In the genomic region with DNA sequence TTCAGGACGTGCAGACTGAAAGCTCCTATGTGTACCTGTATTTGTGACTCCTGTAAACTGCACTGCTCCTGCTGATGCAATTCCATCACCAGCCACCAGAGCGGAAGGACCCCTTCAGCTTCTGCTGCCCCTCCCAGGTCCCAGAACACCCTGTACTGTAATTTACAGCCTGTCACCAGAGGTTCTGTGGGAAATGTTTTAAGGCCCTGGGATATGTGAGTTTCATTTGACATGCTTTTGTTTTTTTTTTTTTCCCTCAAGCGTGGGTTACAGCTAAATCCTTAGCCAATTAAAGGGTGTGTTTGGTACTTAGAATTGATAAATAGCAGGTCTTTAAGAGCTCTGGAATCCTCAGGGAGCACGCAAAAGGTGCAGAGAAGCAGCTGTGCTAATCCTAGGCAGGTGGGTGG, we compare ENCODE assay signal across 8 cellular contexts.
A peak's percentile ranks its signal among the peaks of the same experiment; 100 is the strongest.
DNase-seq lines count a peak whose midpoint lies in the region; ATAC-seq, FAIRE-seq and TF ChIP-seq lines count a peak whose summit lies in the region.

No MANE protein-coding gene starts in this region.

- H3K4me1 Mint-ChIP-seq in stimulated activated effector memory CD8-positive, alpha-beta T cell treated with anti-CD3 and anti-CD28 coated beads, Interleukin-12 subunit alpha, Interleukin-12 subunit beta, amount 100 ng/mL, for 72 hours, result no peaks in the 10 kb centered on the region

- H3K4me1 ChIP-seq in KMS-11 (ENCODE audit: low read depth, poor library complexity, severe bottlenecking) (no peaks in the 10 kb centered on the region), keratinocyte (ENCODE audit: control insufficient read depth, extremely low read depth, insufficient read depth, low read length) (peaks cover 2% of the 10 kb centered on the region)

- H3K27ac Mint-ChIP-seq in stimulated activated effector memory CD8-positive, alpha-beta T cell treated with anti-CD3 and anti-CD28 coated beads, Interleukin-12 subunit alpha, Interleukin-12 subunit beta, amount 100 ng/mL, for 72 hours, result no peak overlapping the region

- H3K36me3 ChIP-seq in GM06990 (ENCODE audit: control insufficient read depth, insufficient read depth, low read length), result no peaks in the 10 kb centered on the region; the same call in 1 of the 2 replicates
- no peaks in the 10 kb centered on the region for H3K36me3 ChIP-seq in KMS-11 (ENCODE audit: insufficient read depth)
- peaks cover 12 to 27% of the 10 kb centered on the region in 2 experiments for H3K36me3 ChIP-seq in keratinocyte (ENCODE audit: control insufficient read depth in 2 of 2, extremely low read depth in 1 of 2, insufficient read depth in 2 of 2, low read length in 2 of 2)

- H3K9me1 ChIP-seq in keratinocyte (ENCODE audit: control insufficient read depth, extremely low read depth, insufficient read depth, low read length), result peaks cover 2% of the 10 kb centered on the region

- no peaks in the 10 kb centered on the region for H3K9me3 Mint-ChIP-seq in stimulated activated effector memory CD8-positive, alpha-beta T cell treated with anti-CD3 and anti-CD28 coated beads, Interleukin-12 subunit alpha, Interleukin-12 subunit beta, amount 100 ng/mL, for 72 hours

- H3K36me3 Mint-ChIP-seq in stimulated activated effector memory CD8-positive, alpha-beta T cell treated with anti-CD3 and anti-CD28 coated beads, Interleukin-12 subunit alpha, Interleukin-12 subunit beta, amount 100 ng/mL, for 72 hours, result no peaks in the 10 kb centered on the region

- H3K4me3 ChIP-seq in GM06990 (replicated peaks; ENCODE audit: low read depth, low read length), result no peak overlapping the region
- H3K4me3 ChIP-seq in KMS-11 (IDR thresholded peaks at IDR 0.05; ENCODE audit: insufficient read depth, low read depth, low read length), result no peak overlapping the region
- no peak overlapping the region for H3K4me3 ChIP-seq in keratinocyte (ENCODE audit: control insufficient read depth in 2 of 3, extremely low read depth in 1 of 3, insufficient read depth in 2 of 3, low read depth in 1 of 3, low read length in 3 of 3)

- DNase-seq in GM06990 (ENCODE audit: extremely low read depth, insufficient read length) (no peak), SHP77 treated with DMSO at 0.1 percent for 48 hours (lab: John Stamatoyannopoulos, UW) (peak; percentile 85), keratinocyte (ENCODE audit: low read depth, low spot score) (no peak), NK-92 (lab: John Stamatoyannopoulos, UW; ENCODE audit: unreplicated experiment) (no peak)
- no peak for DNase-seq in stimulated activated effector memory CD8-positive, alpha-beta T cell treated with anti-CD3 and anti-CD28 coated beads, Interleukin-12 subunit alpha, Interleukin-12 subunit beta, amount 100 ng/mL, for 72 hours (ENCODE audit: low spot score in 2 of 2)

- peak; percentile 84 for FAIRE-seq in keratinocyte (lab: Jason Lieb, UNC)

- H3K4me2 ChIP-seq in KMS-11, result no peak overlapping the region
- H3K4me2 ChIP-seq in keratinocyte (ENCODE audit: control insufficient read depth, extremely low read depth, insufficient read depth, low read depth, low read length), result no peak overlapping the region

- H3K9ac ChIP-seq in KMS-11 (no peak overlapping the region), keratinocyte (ENCODE audit: control insufficient read depth, extremely low read depth, insufficient read depth, low read length) (no peak overlapping the region)

- no peaks in the 10 kb centered on the region for H3K27me3 ChIP-seq in GM06990 (replicated peaks; ENCODE audit: control insufficient read depth, insufficient read depth, low read length)
- H3K27me3 ChIP-seq in KMS-11 (ENCODE audit: insufficient read depth, low read depth), result no peaks in the 10 kb centered on the region
- no peaks in the 10 kb centered on the region for H3K27me3 ChIP-seq in keratinocyte (ENCODE audit: control insufficient read depth, extremely low read depth, insufficient read depth, low read length)

- no peak overlapping the region for H3K27ac ChIP-seq in KMS-11
- H3K27ac ChIP-seq in keratinocyte (ENCODE audit: control insufficient read depth, insufficient read depth, low read length), result no peak overlapping the region

- H3K79me2 ChIP-seq in KMS-11 (ENCODE audit: insufficient read depth, low read depth) (no peaks in the 10 kb centered on the region), keratinocyte (ENCODE audit: control insufficient read depth, insufficient read depth, low read length) (no peaks in the 10 kb centered on the region)

- TF ChIP-seq CTCF in GM06990 (IDR thresholded peaks at IDR 0.05; ENCODE audit: insufficient read depth, low read length, poor library complexity, severe bottlenecking), result peak; percentile 73
- TF ChIP-seq CTCF in KMS-11 (conservative IDR thresholded peaks at IDR 0.05; ENCODE audit: low read depth, low read length), result peak; percentile 77
- peak; percentile 59 to 67 (median 60) for TF ChIP-seq CTCF in keratinocyte (optimal IDR thresholded peaks at IDR 0.05 in 1 of 3, IDR thresholded peaks at IDR 0.05 in 1 of 3, conservative IDR thresholded peaks at IDR 0.05 in 1 of 3; ENCODE audit: extremely low read depth in 1 of 3, insufficient read depth in 2 of 3, low read length in 3 of 3)

- dilution Hi-C loops in keratinocyte (cut with MboI; ENCODE audit: extremely low pct_ligation_motif_present, low sequenced_read_pairs), result no loop called here

- no peaks in the 10 kb centered on the region for H3K9me3 ChIP-seq in keratinocyte (ENCODE audit: control insufficient read depth, low read depth, low read length)

- peak; percentile 49 for ATAC-seq in GM21447 (IDR thresholded peaks at IDR 0.05; ENCODE audit: unreplicated experiment)
- ATAC-seq in stimulated activated effector memory CD8-positive, alpha-beta T cell treated with anti-CD3 and anti-CD28 coated beads, Interleukin-12 subunit alpha, Interleukin-12 subunit beta, amount 100 ng/mL, for 72 hours, result no peak
- no peak for ATAC-seq in activated CD4-positive, CD25-positive, alpha-beta regulatory T cell treated with anti-CD3 and anti-CD28 coated beads, Interleukin-2, amount 50 U/mL, for 24 hours

- no peak overlapping the region for H2AFZ ChIP-seq in KMS-11 (ENCODE audit: low read depth)
- no peak overlapping the region for H2AFZ ChIP-seq in keratinocyte (ENCODE audit: control insufficient read depth, low read length)

- no peaks in the 10 kb centered on the region for H4K20me1 ChIP-seq in KMS-11 (ENCODE audit: insufficient read depth)
- H4K20me1 ChIP-seq in keratinocyte (ENCODE audit: control insufficient read depth, extremely low read depth, insufficient read depth, low read length), result no peaks in the 10 kb centered on the region

- H3K4me3 Mint-ChIP-seq in stimulated activated effector memory CD8-positive, alpha-beta T cell treated with anti-CD3 and anti-CD28 coated beads, Interleukin-12 subunit alpha, Interleukin-12 subunit beta, amount 100 ng/mL, for 72 hours, result no peak overlapping the region
